In the genomic region with DNA sequence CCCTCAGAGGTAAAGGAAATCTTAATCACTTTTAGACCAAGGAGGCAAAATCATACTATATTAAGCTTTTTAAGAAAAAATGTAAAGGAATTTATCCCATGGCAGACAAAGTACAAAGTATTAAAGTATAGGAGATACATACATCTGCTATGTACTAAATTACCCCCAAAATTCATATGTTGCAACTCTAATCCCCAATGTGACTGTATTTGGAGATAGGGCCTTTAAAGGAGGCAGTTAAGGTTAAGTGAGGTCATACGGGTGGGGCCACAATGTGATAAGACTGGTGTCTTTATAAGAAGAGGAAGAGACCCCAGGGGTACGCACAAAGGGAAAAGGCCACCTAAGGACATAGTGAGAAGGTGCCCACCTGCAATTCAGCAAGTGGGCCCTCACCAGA, we compare ENCODE assay signal across 18 cellular contexts.
DNase-seq lines count a peak whose midpoint lies in the region; ATAC-seq, FAIRE-seq and TF ChIP-seq lines count a peak whose summit lies in the region.
"Had no signal": no experiment of that assay in that cellular context is flagged by ENCODE, and none has a peak within 500 bp of the region (broad histone marks: within the 10 kb centered on the region; RNA-seq: fewer than 3 reads in every experiment).

No MANE protein-coding gene starts in this region.

- 7% methylated on average over 2 of the region's 2 CpGs for WGBS in K562 (ENCODE audit: insufficient coverage, low coverage, missing lambda C conversion rate)

- no peak for TF ChIP-seq POLR2A in K562 (conservative IDR thresholded peaks at IDR 0.05)

- H3K79me2 ChIP-seq in K562 (ENCODE audit: control insufficient read depth, insufficient read depth, low read length), result no peaks in the 10 kb centered on the region

- H3K36me3 ChIP-seq in HUES48 (ENCODE audit: control insufficient read depth, insufficient read depth, low read length) (no peaks in the 10 kb centered on the region), K562 (ENCODE audit: control insufficient read depth, insufficient read depth, low read length) (no peaks in the 10 kb centered on the region)

- no peaks in the 10 kb centered on the region for H3K27me3 ChIP-seq in HUES48 (ENCODE audit: control insufficient read depth, insufficient read depth, low read length)
- no peaks in the 10 kb centered on the region; a peak in 1 of 5 replicates for H3K27me3 ChIP-seq in K562 (ENCODE audit: control insufficient read depth in 2 of 2, insufficient read depth in 2 of 2, low read length in 2 of 2)

- H3K4me2 ChIP-seq in K562 (ENCODE audit: insufficient read depth, low read length), result no peak overlapping the region

- TF ChIP-seq CTCF in K562 (IDR thresholded peaks at IDR 0.05 in 2 of 3, conservative IDR thresholded peaks at IDR 0.05 in 1 of 3; ENCODE audit: insufficient read depth in 2 of 3, low read depth in 1 of 3, low read length in 3 of 3), result no peak

- no peaks in the 10 kb centered on the region for H4K20me1 ChIP-seq in K562 (replicated peaks; ENCODE audit: control insufficient read depth, insufficient read depth, low read length)

- BruUV-seq in K562 (replicated peaks; lab: Mats Ljungman, UMichigan), result no TSS peak

- DNase-seq in OCI-M1 (lab: John Stamatoyannopoulos, UW), result peak; percentile 50
- peak in 1 of 4 experiments; percentile 1 for DNase-seq in K562 (ENCODE audit: extremely low read depth in 1 of 4, low spot score in 3 of 4)
- no peak for DNase-seq in NCI-H2227 treated with DMSO at 0.1 percent for 48 hours (lab: John Stamatoyannopoulos, UW)
- DNase-seq: C1 segment of cervical spinal cord; Calu3; CD4-positive, alpha-beta memory T cell; COR-L47; DMS53; DMS79 treated with DMSO at 0.1 percent for 48 hours; GF-D8; GOT3; H7; HCEC 1CT had no signal

- no peak for ATAC-seq in K562
- ATAC-seq in GM21786 (IDR thresholded peaks at IDR 0.05; ENCODE audit: unreplicated experiment), result no peak
- ATAC-seq in HG02798 (IDR thresholded peaks at IDR 0.05; ENCODE audit: poor library complexity, unreplicated experiment), result no peak

- POLR2A ChIA-PET in K562 (lab: Yijun Ruan, JAX), result no interaction called here

- intact Hi-C loops in K562 (cut with micrococcal nuclease), result loop anchor here (10.0 kb wide), 1 partner anchor 320 kb away; no protein-coding TSS in a partner anchor

- TF ChIP-seq EP300 in K562 (IDR thresholded peaks at IDR 0.05; ENCODE audit: low read length), result peak; percentile 53; the same call in 1 of the 2 replicates

- H3K9ac ChIP-seq in HUES48 (ENCODE audit: low read depth, low read length) (no peak overlapping the region), K562 (ENCODE audit: insufficient read depth in 1 of 2, low read depth in 2 of 2, low read length in 2 of 2) (no peak overlapping the region)

- no peak for FAIRE-seq in K562 (lab: Jason Lieb, UNC)
- FAIRE-seq: GM12891, GM18507 had no signal

- H3K9me3 ChIP-seq in HUES48 (ENCODE audit: control insufficient read depth, insufficient read depth, low read length) (no peaks in the 10 kb centered on the region), K562 (replicated peaks; ENCODE audit: control insufficient read depth, insufficient read depth, low read depth, low read length) (no peaks in the 10 kb centered on the region)

- H3K4me1 ChIP-seq in HUES48 (ENCODE audit: control insufficient read depth, insufficient read depth, low read length), result peaks cover 33% of the 10 kb centered on the region
- peaks cover 0 to 6% of the 10 kb centered on the region in 2 experiments; a peak in 3 of 5 replicates for H3K4me1 ChIP-seq in K562 (replicated peaks in 1 of 2; ENCODE audit: control insufficient read depth in 2 of 2, insufficient read depth in 2 of 2, low read length in 2 of 2)

- H3K4me3 ChIP-seq in HUES48 (ENCODE audit: low read depth, low read length) (no peak overlapping the region), K562 (no peak overlapping the region)

- no peak overlapping the region for H2AFZ ChIP-seq in K562 (ENCODE audit: low read depth, low read length)

- CTCF ChIA-PET in K562 (lab: Yijun Ruan, JAX; ENCODE audit: low intra/inter-chr PET ratio), result no interaction called here

- TF ChIP-seq RAD21 in K562 (CRISPR knock-in tag; conservative IDR thresholded peaks at IDR 0.05 in 1 of 2, IDR thresholded peaks at IDR 0.05 in 1 of 2), result no peak

- H3K27ac ChIP-seq in HUES48 (ENCODE audit: low read depth, low read length) (peak overlapping the region; percentile 72), K562 (ENCODE audit: extremely low read depth, low read depth, low read length) (no peak overlapping the region)

- H3K9me1 ChIP-seq in K562 (ENCODE audit: control insufficient read depth, insufficient read depth, low read length), result no peaks in the 10 kb centered on the region

- in situ Hi-C loops in K562 (cut with MboI), result loop anchor here (10.0 kb wide), 1 partner anchor 410 kb away; no protein-coding TSS in a partner anchor

TF ChIP-seq in K562, 482 proteins besides CTCF, POLR2A, EP300 and RAD21:
- TF ChIP-seq, protein P1, sequence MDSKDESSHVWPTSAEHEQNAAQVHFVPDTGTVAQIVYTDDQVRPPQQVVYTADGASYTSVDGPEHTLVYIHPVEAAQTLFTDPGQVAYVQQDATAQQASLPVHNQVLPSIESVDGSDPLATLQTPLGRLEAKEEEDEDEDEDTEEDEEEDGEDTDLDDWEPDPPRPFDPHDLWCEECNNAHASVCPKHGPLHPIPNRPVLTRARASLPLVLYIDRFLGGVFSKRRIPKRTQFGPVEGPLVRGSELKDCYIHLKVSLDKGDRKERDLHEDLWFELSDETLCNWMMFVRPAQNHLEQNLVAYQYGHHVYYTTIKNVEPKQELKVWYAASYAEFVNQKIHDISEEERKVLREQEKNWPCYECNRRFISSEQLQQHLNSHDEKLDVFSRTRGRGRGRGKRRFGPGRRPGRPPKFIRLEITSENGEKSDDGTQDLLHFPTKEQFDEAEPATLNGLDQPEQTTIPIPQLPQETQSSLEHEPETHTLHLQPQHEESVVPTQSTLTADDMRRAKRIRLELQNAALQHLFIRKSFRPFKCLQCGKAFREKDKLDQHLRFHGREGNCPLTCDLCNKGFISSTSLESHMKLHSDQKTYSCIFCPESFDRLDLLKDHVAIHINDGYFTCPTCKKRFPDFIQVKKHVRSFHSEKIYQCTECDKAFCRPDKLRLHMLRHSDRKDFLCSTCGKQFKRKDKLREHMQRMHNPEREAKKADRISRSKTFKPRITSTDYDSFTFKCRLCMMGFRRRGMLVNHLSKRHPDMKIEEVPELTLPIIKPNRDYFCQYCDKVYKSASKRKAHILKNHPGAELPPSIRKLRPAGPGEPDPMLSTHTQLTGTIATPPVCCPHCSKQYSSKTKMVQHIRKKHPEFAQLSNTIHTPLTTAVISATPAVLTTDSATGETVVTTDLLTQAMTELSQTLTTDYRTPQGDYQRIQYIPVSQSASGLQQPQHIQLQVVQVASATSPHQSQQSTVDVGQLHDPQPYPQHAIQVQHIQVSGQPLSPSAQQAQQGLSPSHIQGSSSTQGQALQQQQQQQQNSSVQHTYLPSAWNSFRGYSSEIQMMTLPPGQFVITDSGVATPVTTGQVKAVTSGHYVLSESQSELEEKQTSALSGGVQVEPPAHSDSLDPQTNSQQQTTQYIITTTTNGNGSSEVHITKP (IDR thresholded peaks at IDR 0.05; ENCODE audit: partially characterized antibody), result no peak
- TF ChIP-seq CEBPB (tag; IDR thresholded peaks at IDR 0.05) (peak; percentile 52; the same call in 1 of the 2 replicates), CBFA2T3 (IDR thresholded peaks at IDR 0.05) (peak; percentile 26), JUND (IDR thresholded peaks at IDR 0.05; ENCODE audit: borderline replicate concordance, low read depth, low read length) (0 out of 2 replicates have a peak, but pooled peaks have one; percentile 36), JUND (tag; IDR thresholded peaks at IDR 0.05; ENCODE audit: borderline replicate concordance, low read depth, low read length) (no peak), ARID1B (IDR thresholded peaks at IDR 0.05) (peak; percentile 47), L3MBTL2 (IDR thresholded peaks at IDR 0.05) (no peak), DPF2 (IDR thresholded peaks at IDR 0.05) (0 out of 2 replicates have a peak, but pooled peaks have one; percentile 31)
- TF ChIP-seq, protein P2, sequence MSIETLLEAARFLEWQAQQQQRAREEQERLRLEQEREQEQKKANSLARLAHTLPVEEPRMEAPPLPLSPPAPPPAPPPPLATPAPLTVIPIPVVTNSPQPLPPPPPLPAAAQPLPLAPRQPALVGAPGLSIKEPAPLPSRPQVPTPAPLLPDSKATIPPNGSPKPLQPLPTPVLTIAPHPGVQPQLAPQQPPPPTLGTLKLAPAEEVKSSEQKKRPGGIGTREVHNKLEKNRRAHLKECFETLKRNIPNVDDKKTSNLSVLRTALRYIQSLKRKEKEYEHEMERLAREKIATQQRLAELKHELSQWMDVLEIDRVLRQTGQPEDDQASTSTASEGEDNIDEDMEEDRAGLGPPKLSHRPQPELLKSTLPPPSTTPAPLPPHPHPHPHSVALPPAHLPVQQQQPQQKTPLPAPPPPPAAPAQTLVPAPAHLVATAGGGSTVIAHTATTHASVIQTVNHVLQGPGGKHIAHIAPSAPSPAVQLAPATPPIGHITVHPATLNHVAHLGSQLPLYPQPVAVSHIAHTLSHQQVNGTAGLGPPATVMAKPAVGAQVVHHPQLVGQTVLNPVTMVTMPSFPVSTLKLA (conservative IDR thresholded peaks at IDR 0.05), result 0 out of 4 replicates have a peak, but pooled peaks of 1 of the 2 experiments have one; percentile 13
